In the genomic region with DNA sequence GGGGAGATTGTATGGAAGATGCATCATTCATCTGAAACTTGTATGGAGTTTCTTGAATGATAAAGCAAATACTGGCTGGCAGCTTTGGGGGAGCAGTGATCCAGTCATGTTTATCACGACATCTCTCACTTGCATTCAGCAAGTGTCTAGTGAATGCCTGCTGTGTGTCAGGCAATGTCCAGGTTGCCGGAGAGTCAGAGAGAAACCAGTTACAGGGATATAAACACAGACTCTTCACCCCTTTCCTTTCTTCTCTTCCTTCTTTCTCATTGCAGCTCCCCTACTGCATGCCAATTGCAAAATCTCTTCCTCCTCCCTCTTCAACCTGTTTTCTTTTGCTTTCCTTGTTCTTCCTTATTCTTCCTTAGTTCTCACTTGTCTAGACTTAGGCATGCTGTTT, we compare ENCODE assay signal across 28 cellular contexts.
"Had no signal": no experiment of that assay in that cellular context is flagged by ENCODE, and none has a peak within 500 bp of the region (broad histone marks: within the 10 kb centered on the region; RNA-seq: fewer than 3 reads in every experiment).

No MANE protein-coding gene starts in this region.

- H3K27ac ChIP-seq: stomach, suprapubic skin, testis, thoracic aorta, thyroid gland, tibial artery, tibial nerve, transverse colon, upper lobe of left lung, upper lobe of right lung, uterus, vagina had no signal

- H3K9me3 ChIP-seq: suprapubic skin, testis, thoracic aorta, thyroid gland, transverse colon, upper lobe of left lung, upper lobe of right lung, uterus, vagina had no signal

- H3K27ac Mint-ChIP-seq: stimulated activated effector memory CD8-positive, alpha-beta T cell treated with anti-CD3 and anti-CD28 coated beads, Interleukin-12 subunit alpha, Interleukin-12 subunit beta, amount 100 ng/mL, for 72 hours; stimulated activated memory B cell treated with anti-CD40 and anti-IgM and Interleukin-4, amounts not matched to agents 10 μg/mL and 1 μg/mL and 100 μg/mL, for 72 hours; stimulated activated naive B cell treated with anti-CD40 and anti-IgM and Interleukin-4, amounts not matched to agents 10 μg/mL and 1 μg/mL and 100 μg/mL, for 72 hours; stimulated activated naive CD8-positive, alpha-beta T cell treated with anti-CD3 and anti-CD28 coated beads, Interleukin-15, Interleukin-2, amounts not matched to agents 100 ng/mL and 50 ng/mL, for 24 hours; type B pancreatic cell had no signal

- H3K4me3 ChIP-seq: stomach, suprapubic skin, testis, thoracic aorta, thyroid gland, tibial artery, tibial nerve, transverse colon, upper lobe of left lung, upper lobe of right lung, uterus, vagina had no signal

- DNase-seq: stimulated activated CD4-positive, alpha-beta T cell treated with anti-CD3 and anti-CD28 coated beads, Interleukin-2, amount 100 ng/mL, for 48 hours; stimulated activated CD4-positive, alpha-beta T cell treated with anti-CD3 and anti-CD28 coated beads, Interleukin-4, amount 100 ng/mL, for 1 hour; stimulated activated CD4-positive, alpha-beta T cell treated with anti-CD3 and anti-CD28 coated beads, Interleukin-4, amount 100 ng/mL, for 24 hours; stimulated activated CD4-positive, alpha-beta T cell treated with anti-CD3 and anti-CD28 coated beads, Interleukin-4, amount 100 ng/mL, for 4 hours; stimulated activated CD8-positive, alpha-beta memory T cell treated with anti-CD3 and anti-CD28 coated beads, Interleukin-4, amount 100 ng/mL, for 48 hours; stimulated activated naive B cell treated with anti-CD40 and anti-IgM and Interleukin-4, amounts not matched to agents 10 μg/mL and 1 μg/mL and 100 μg/mL, for 72 hours; stimulated activated naive CD4-positive, alpha-beta T cell; stimulated activated naive CD4-positive, alpha-beta T cell treated with Interleukin-2 at 50 U/mL for 16 hours; stimulated activated naive CD8-positive, alpha-beta T cell treated with anti-CD3 and anti-CD28 coated beads, Interleukin-15, amount 100 ng/mL, for 72 hours; stimulated activated naive CD8-positive, alpha-beta T cell treated with anti-CD3 and anti-CD28 coated beads, Interleukin-15, Interleukin-2, amounts not matched to agents 100 U/mL and 50 U/mL, for 24 hours; stomach; substantia nigra; testis; thyroid gland; tibial artery; transverse colon; trophoblast cell; upper lobe of left lung; upper lobe of right lung; uterus had no signal

- H3K27me3 Mint-ChIP-seq: stimulated activated naive CD8-positive, alpha-beta T cell treated with anti-CD3 and anti-CD28 coated beads, Interleukin-15, amount 100 ng/mL, for 72 hours had no signal

- H3K4me1 Mint-ChIP-seq: stimulated activated effector memory CD8-positive, alpha-beta T cell treated with anti-CD3 and anti-CD28 coated beads, Interleukin-12 subunit alpha, Interleukin-12 subunit beta, amount 100 ng/mL, for 72 hours; stimulated activated memory B cell treated with anti-CD40 and anti-IgM and Interleukin-4, amounts not matched to agents 10 μg/mL and 1 μg/mL and 100 μg/mL, for 72 hours had no signal

- H3K4me3 Mint-ChIP-seq: stimulated activated effector memory CD8-positive, alpha-beta T cell treated with anti-CD3 and anti-CD28 coated beads, Interleukin-12 subunit alpha, Interleukin-12 subunit beta, amount 100 ng/mL, for 72 hours; stimulated activated memory B cell treated with anti-CD40 and anti-IgM and Interleukin-4, amounts not matched to agents 10 μg/mL and 1 μg/mL and 100 μg/mL, for 72 hours; stimulated activated naive B cell treated with anti-CD40 and anti-IgM and Interleukin-4, amounts not matched to agents 10 μg/mL and 1 μg/mL and 100 μg/mL, for 72 hours; stimulated activated naive CD8-positive, alpha-beta T cell treated with anti-CD3 and anti-CD28 coated beads, Interleukin-15, amount 100 ng/mL, for 72 hours; stimulated activated naive CD8-positive, alpha-beta T cell treated with anti-CD3 and anti-CD28 coated beads, Interleukin-15, Interleukin-2, amounts not matched to agents 100 ng/mL and 50 ng/mL, for 24 hours; type B pancreatic cell had no signal

- ATAC-seq: stimulated activated effector memory CD8-positive, alpha-beta T cell treated with anti-CD3 and anti-CD28 coated beads, Interleukin-12 subunit alpha, Interleukin-12 subunit beta, amount 100 ng/mL, for 72 hours; stimulated activated memory B cell treated with anti-CD40 and anti-IgM and Interleukin-4, amounts not matched to agents 10 μg/mL and 1 μg/mL and 100 μg/mL, for 72 hours; stimulated activated naive B cell treated with anti-CD40 and anti-IgM and Interleukin-4, amounts not matched to agents 10 μg/mL and 1 μg/mL and 100 μg/mL, for 72 hours; stimulated activated naive CD8-positive, alpha-beta T cell treated with anti-CD3 and anti-CD28 coated beads, Interleukin-15, amount 100 ng/mL, for 72 hours; stimulated activated naive CD8-positive, alpha-beta T cell treated with anti-CD3 and anti-CD28 coated beads, Interleukin-15, Interleukin-2, amounts not matched to agents 100 U/mL and 50 U/mL, for 24 hours; upper lobe of right lung had no signal

- H3K36me3 ChIP-seq: stomach, suprapubic skin, thyroid gland, tibial artery, tibial nerve, transverse colon, upper lobe of left lung, upper lobe of right lung, uterus, vagina had no signal

- H3K27me3 ChIP-seq: testis, thyroid gland, tibial artery, tibial nerve, upper lobe of left lung, upper lobe of right lung, uterus, vagina had no signal

- H3K36me3 Mint-ChIP-seq: stimulated activated effector memory CD8-positive, alpha-beta T cell treated with anti-CD3 and anti-CD28 coated beads, Interleukin-12 subunit alpha, Interleukin-12 subunit beta, amount 100 ng/mL, for 72 hours; stimulated activated memory B cell treated with anti-CD40 and anti-IgM and Interleukin-4, amounts not matched to agents 10 μg/mL and 1 μg/mL and 100 μg/mL, for 72 hours; type B pancreatic cell had no signal

- H3K4me1 ChIP-seq: stomach, suprapubic skin, testis, thyroid gland, tibial artery, tibial nerve, transverse colon, upper lobe of left lung, upper lobe of right lung, uterus, vagina had no signal
